8 cellular contexts compared by ENCODE assay signal in genomic region chr9:36485647-36486453, GRCh38.
DNase-seq lines count a peak whose midpoint lies in the region; ATAC-seq and TF ChIP-seq lines count a peak whose summit lies in the region.

No MANE protein-coding gene starts in this region.

- POLR2A ChIA-PET in PC-9 (lab: Charles Lee; ENCODE audit: unreplicated experiment): interaction anchor here (0.5 to 0.7 kb wide), 4 partner anchors 14 to 972 kb away, joined by 3 to 7 read pairs (median 5); partner anchors contain the start of gene RNF38

- H3K27me3 Mint-ChIP-seq in nephron progenitor cell (ENCODE audit: low read depth, poor library complexity): peaks cover 4% of the 10 kb centered on the region

- H4K20me1 ChIP-seq in PC-9 (ENCODE audit: insufficient read depth): no peaks in the 10 kb centered on the region

- peak overlapping the region; percentile 74; the same call in 1 of the 2 replicates for H2AFZ ChIP-seq in PC-9

- TF ChIP-seq CTCF in PC-9 (conservative IDR thresholded peaks at IDR 0.05) (no peak), nephron progenitor cell (IDR thresholded peaks at IDR 0.05) (no peak)

- H3K9me3 ChIP-seq in PC-9 (ENCODE audit: insufficient read depth, low read depth) (no peaks in the 10 kb centered on the region), endocrine pancreas (ENCODE audit: control insufficient read depth, low read length) (no peaks in the 10 kb centered on the region)

- CTCF ChIA-PET in PC-9 (lab: Charles Lee): interaction anchor here (0.5 to 0.6 kb wide), 2 partner anchors 64 to 495 kb away, joined by 3 to 4 read pairs; no protein-coding TSS in a partner anchor

- no peaks in the 10 kb centered on the region for H3K9me2 ChIP-seq in PC-9 (ENCODE audit: insufficient read depth)

- peak overlapping the region; percentile 80 for H3K4me2 ChIP-seq in PC-9

- peaks cover 21% of the 10 kb centered on the region for H3K79me2 ChIP-seq in PC-9 (ENCODE audit: low read depth)

- H3K27ac ChIP-seq in PC-9: no peak overlapping the region

- intact Hi-C loops in PC-9 (cut with micrococcal nuclease; ENCODE audit: unreplicated experiment): no loop called here

- ATAC-seq in GM18909 (IDR thresholded peaks at IDR 0.05; ENCODE audit: poor library complexity, unreplicated experiment): no peak
- no peak for ATAC-seq in HG03442 (IDR thresholded peaks at IDR 0.05; ENCODE audit: unreplicated experiment)

- H3K36me3 ChIP-seq in PC-9 (ENCODE audit: low read depth): no peaks in the 10 kb centered on the region
- no peaks in the 10 kb centered on the region for H3K36me3 ChIP-seq in endocrine pancreas (ENCODE audit: control insufficient read depth, insufficient read depth, low read length)

- H3K9ac ChIP-seq in endocrine pancreas (ENCODE audit: control insufficient read depth, insufficient read depth, low read length): peak overlapping the region; percentile 94

- peaks cover 2% of the 10 kb centered on the region for H3K36me3 Mint-ChIP-seq in nephron progenitor cell (ENCODE audit: low read depth)

- H3F3A ChIP-seq in PC-9 (ENCODE audit: insufficient read depth, low read depth): no peaks in the 10 kb centered on the region

- H3K27ac Mint-ChIP-seq in nephron progenitor cell: peak overlapping the region; percentile 65

- DNase-seq in DMS53 (lab: John Stamatoyannopoulos, UW) (peak; percentile 2), DMS53 treated with DMSO at 0.1 percent for 48 hours (lab: John Stamatoyannopoulos, UW; ENCODE audit: unreplicated experiment) (no peak), PC-9 (no peak), nephron progenitor cell (peak; percentile 9), NCI-H1048 (lab: John Stamatoyannopoulos, UW) (no peak)

- no peaks in the 10 kb centered on the region for H3K27me3 ChIP-seq in PC-9 (ENCODE audit: insufficient read depth, low read depth)
- H3K27me3 ChIP-seq in endocrine pancreas (ENCODE audit: control insufficient read depth, insufficient read depth, low read length): no peaks in the 10 kb centered on the region

- H3K9me3 Mint-ChIP-seq in nephron progenitor cell: no peaks in the 10 kb centered on the region

- H3K4me1 ChIP-seq in PC-9 (replicated peaks; ENCODE audit: insufficient read depth) (peaks cover 10% of the 10 kb centered on the region; the same call in 1 of the 2 replicates), endocrine pancreas (ENCODE audit: control insufficient read depth, insufficient read depth, low read length) (no peaks in the 10 kb centered on the region)

- TSS peak; percentile 28 for BruUV-seq in PC-9 (replicated peaks; lab: Mats Ljungman, UMichigan)

- H3K4me3 Mint-ChIP-seq in nephron progenitor cell: peak overlapping the region; percentile 90

- H3K4me3 ChIP-seq in PC-9 (peak overlapping the region; percentile 74), endocrine pancreas (ENCODE audit: control insufficient read depth, insufficient read depth, low read length) (peak overlapping the region; percentile 81)

- H3K4me1 Mint-ChIP-seq in nephron progenitor cell: peaks cover 70% of the 10 kb centered on the region

Comparison
In these comparisons a context has a peak if more than half of its experiments do, and no peak if none do; other contexts are left out.
1. DNase-seq: peak in DMS53 (single experiment) and nephron progenitor cell (single experiment); none in DMS53 treated with DMSO at 0.1 percent for 48 hours (single experiment), PC-9 (0 of 2) and NCI-H1048 (single experiment).